ENCODE assay signal across 15 cellular contexts in genomic region chr1:48680411-48681035, GRCh38.
A peak's percentile ranks its signal among the peaks of the same experiment; 100 is the strongest.
DNase-seq lines count a peak whose midpoint lies in the region; ATAC-seq, FAIRE-seq and TF ChIP-seq lines count a peak whose summit lies in the region.
"Had no signal": no experiment of that assay in that cellular context is flagged by ENCODE, and none has a peak within 500 bp of the region (broad histone marks: within the 10 kb centered on the region; RNA-seq: fewer than 3 reads in every experiment).

No MANE protein-coding gene starts in this region.

- H3K27me3 Mint-ChIP-seq in CD8-positive, alpha-beta T cell (ENCODE audit: low read depth) = peaks cover 3% of the 10 kb centered on the region

- TF ChIP-seq POLR2A in NB4 (IDR thresholded peaks at IDR 0.05; ENCODE audit: extremely low read depth, insufficient read length) = no peak

- CTCF ChIA-PET in CD8-positive, alpha-beta T cell (lab: Charles Lee) = interaction anchor here (0.6 to 1.9 kb wide), 3 partner anchors 16 to 192 kb away, joined by 3 to 7 read pairs (median 3); no protein-coding TSS in a partner anchor

- no peaks in the 10 kb centered on the region for H3K36me3 Mint-ChIP-seq in CD8-positive, alpha-beta T cell

- DNase-seq in GM19239 (ENCODE audit: insufficient read length, low spot score) = no peak
- peak; percentile 55 for DNase-seq in NB4 (ENCODE audit: low read depth)
- no peak for DNase-seq in brain microvascular endothelial cell
- peak in 1 of 6 donors; percentile 20 for DNase-seq in pancreas
- DNase-seq in NCI-H510A treated with DMSO at 0.1 percent for 48 hours (lab: John Stamatoyannopoulos, UW) = no peak
- DNase-seq in stimulated activated naive CD4-positive, alpha-beta T cell (lab: John Stamatoyannopoulos, UW) = no peak
- DNase-seq in CD8-positive, alpha-beta T cell = no peak
- DNase-seq: HFFc6; mesenchymal stem cell; stimulated activated CD4-positive, alpha-beta T cell treated with anti-CD3 and anti-CD28 coated beads, Interleukin-1b, Interleukin-23, amount 100 ng/mL, for 48 hours had no signal

- H3K4me3 ChIP-seq in NB4 (ENCODE audit: low read depth, low read length) (no peak overlapping the region), brain microvascular endothelial cell (ENCODE audit: low read depth, low read length) (no peak overlapping the region), pancreas (no peak overlapping the region)
- H3K4me3 ChIP-seq in CD8-positive, alpha-beta T cell (ENCODE audit: low read depth, low read length) = no peak overlapping the region
- H3K4me3 ChIP-seq: right atrium auricular region, suprapubic skin had no signal

- H3K4me1 ChIP-seq in pancreas = peaks cover 0 to 4% (median 0%) of the 10 kb centered on the region in 3 donors
- no peaks in the 10 kb centered on the region for H3K4me1 ChIP-seq in CD8-positive, alpha-beta T cell (ENCODE audit: insufficient read depth, low read length)

- no peaks in the 10 kb centered on the region for H3K27me3 ChIP-seq in brain microvascular endothelial cell (replicated peaks)
- H3K27me3 ChIP-seq in pancreas = no peaks in the 10 kb centered on the region
- no peaks in the 10 kb centered on the region for H3K27me3 ChIP-seq in CD8-positive, alpha-beta T cell (ENCODE audit: insufficient read depth, low read length)
- H3K27me3 ChIP-seq: right atrium auricular region had no signal

- in situ Hi-C loops in brain microvascular endothelial cell (cut with HindIII; ENCODE audit: low pct_ligation_motif_present, low sequenced_read_pairs) = no loop called here

- H3K36me3 ChIP-seq in brain microvascular endothelial cell (replicated peaks) (no peaks in the 10 kb centered on the region), pancreas (no peaks in the 10 kb centered on the region)
- H3K36me3 ChIP-seq in CD8-positive, alpha-beta T cell (ENCODE audit: insufficient read depth, low read length) = no peaks in the 10 kb centered on the region
- H3K36me3 ChIP-seq: right atrium auricular region, suprapubic skin had no signal

- no peaks in the 10 kb centered on the region for H3K9me3 ChIP-seq in pancreas
- no peaks in the 10 kb centered on the region for H3K9me3 ChIP-seq in CD8-positive, alpha-beta T cell (ENCODE audit: low read length)
- H3K9me3 ChIP-seq: right atrium auricular region, suprapubic skin had no signal

- peak in 3 of 4 donors; percentile 33 to 44 (median 40) for ATAC-seq in pancreas
- ATAC-seq in CD8-positive, alpha-beta T cell = no peak

- H3K4me1 Mint-ChIP-seq in CD8-positive, alpha-beta T cell (ENCODE audit: low read depth) = no peaks in the 10 kb centered on the region

- WGBS in pancreas, 2 donors = 20 to 24% methylated on average over 10 of the region's 10 CpGs

- POLR2A ChIA-PET in CD8-positive, alpha-beta T cell (lab: Charles Lee) = no interaction called here

- intact Hi-C loops in pancreas (cut with DNase I) = no loop called here
- intact Hi-C loops in CD8-positive, alpha-beta T cell (cut with DNase I, micrococcal nuclease) = no loop called here

- TF ChIP-seq CTCF in NB4 (IDR thresholded peaks at IDR 0.05; ENCODE audit: low read depth, low read length) (peak; percentile 25), brain microvascular endothelial cell (IDR thresholded peaks at IDR 0.05; ENCODE audit: low read depth, low read length, missing control alignments) (peak; percentile 23), pancreas (IDR thresholded peaks at IDR 0.05) (no peak)
- no peak for TF ChIP-seq CTCF in CD8-positive, alpha-beta T cell (IDR thresholded peaks at IDR 0.05)

- FAIRE-seq in GM19239 (lab: Jason Lieb, UNC) (peak; percentile 62), pancreas (lab: Jason Lieb, UNC) (no peak)
- FAIRE-seq: colon, GM12892 had no signal

- no peak overlapping the region for H3K4me3 Mint-ChIP-seq in CD8-positive, alpha-beta T cell
- H3K4me3 Mint-ChIP-seq: HFFc6, IgD-negative memory B cell had no signal

- no peak overlapping the region for H3K27ac Mint-ChIP-seq in CD8-positive, alpha-beta T cell
- H3K27ac Mint-ChIP-seq: HFFc6, IgD-negative memory B cell had no signal

- H3K9me3 Mint-ChIP-seq in CD8-positive, alpha-beta T cell = no peaks in the 10 kb centered on the region
- H3K9me3 Mint-ChIP-seq: IgD-negative memory B cell had no signal

- H3K27ac ChIP-seq in brain microvascular endothelial cell = no peak overlapping the region
- peak overlapping the region in 1 of 4 donors; percentile 37 for H3K27ac ChIP-seq in pancreas
- H3K27ac ChIP-seq in CD8-positive, alpha-beta T cell (ENCODE audit: low read depth, low read length) = no peak overlapping the region
- H3K27ac ChIP-seq: right atrium auricular region, suprapubic skin had no signal

Comparison
In these comparisons a context has a peak if more than half of its experiments do, and no peak if none do; other contexts are left out.
1. CTCF ChIP-seq: peak in NB4 (single experiment) and brain microvascular endothelial cell (single experiment); none in pancreas (0 of 4) and CD8-positive, alpha-beta T cell (single experiment).